Comparison of ENCODE assay signal across 8 cellular contexts in genomic region chr17:42798383-42799380, GRCh38. TPM values are rescaled to one million over a fixed set of nuclear protein-coding genes. Genes with fewer than 3 reads are reported as not detected.
A peak's percentile ranks its signal among the peaks of the same experiment; 100 is the strongest.
DNase-seq lines count a peak whose midpoint lies in the region; ATAC-seq lines count a peak whose summit lies in the region.

CNTD1 (plus strand) TSS chr17:42798861; CDS start chr17:42799068, 207 bp downstream.
A gene with protein sequence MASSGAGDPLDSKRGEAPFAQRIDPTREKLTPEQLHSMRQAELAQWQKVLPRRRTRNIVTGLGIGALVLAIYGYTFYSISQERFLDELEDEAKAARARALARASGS (minus strand): TSS chr17:42798704. CDS start chr17:42798681, 23 bp downstream.

- peaks cover 33% of the 10 kb centered on the region for H3K36me3 ChIP-seq in NT2/D1 (ENCODE audit: insufficient read depth, insufficient read length, low read length)

- ATAC-seq in GM18909 (IDR thresholded peaks at IDR 0.05; ENCODE audit: poor library complexity, unreplicated experiment), result peak; percentile 70

- peak within 1 kb of the TSS; percentile 94 for H3K4me3 ChIP-seq in NT2/D1 (ENCODE audit: insufficient read length, low read depth)

- H3K9ac ChIP-seq in NT2/D1 (ENCODE audit: insufficient read length, low read depth), result peak within 1 kb of the TSS; percentile 92

- H3K9me3 ChIP-seq in NT2/D1 (ENCODE audit: insufficient read depth, low read length), result peaks cover 8% of the 10 kb centered on the region; the same call in 1 of the 2 replicates

- H3K4me1 ChIP-seq in NT2/D1 (ENCODE audit: insufficient read depth, insufficient read length), result peaks cover 2% of the 10 kb centered on the region

- H3K27me3 ChIP-seq in NT2/D1 (ENCODE audit: insufficient read depth, insufficient read length), result no peaks in the 10 kb centered on the region

- DNase-seq in AG08395 (ENCODE audit: low spot score), result peak; percentile 91
- peak; percentile 90 for DNase-seq in HT-29 (ENCODE audit: low spot score)
- peak; percentile 81 for DNase-seq in NT2/D1 (ENCODE audit: low read depth, low spot score)
- peak; percentile 92 for DNase-seq in activated CD8-positive, alpha-beta memory T cell treated with anti-CD3 and anti-CD28 coated beads, Interleukin-2, amount 50 U/mL, for 48 hours
- DNase-seq in epidermal melanocyte (ENCODE audit: insufficient read length, low spot score), result peak; percentile 79
- peak; percentile 83 for DNase-seq in midbrain (lab: John Stamatoyannopoulos, UW)
- peak; percentile 50 to 52 for DNase-seq in stimulated activated CD8-positive, alpha-beta memory T cell treated with anti-CD3 and anti-CD28 coated beads, Interleukin-15, amount 100 ng/mL, for 4 hours (ENCODE audit: low read depth in 2 of 2)

RNA-seq across cellular contexts. Expression of gene CNTD1, which starts in this region (rescaled TPM):
- 0.13 and 0.66 TPM in 2 replicates for total RNA-seq in HT-29 (2014; rRNA removed; shearing (Covaris generic))

RNA-seq across cellular contexts. Expression of the second gene that starts in this region (rescaled TPM):
- total RNA-seq in HT-29 (2014; rRNA removed; shearing (Covaris generic)), result 82.9 and 86.2 TPM in 2 replicates

Comparison
In these comparisons a context has a peak if more than half of its experiments do, and no peak if none do; other contexts are left out.
1. Peak in every context shown above with its lines: DNase-seq, ATAC-seq and H3K4me3 ChIP-seq.